Comparison of ENCODE assay signal across 8 cellular contexts in genomic region chr13:77325371-77325941, GRCh38. TPM values are rescaled to one million over a fixed set of nuclear protein-coding genes. Genes with fewer than 3 reads are reported as not detected.
DNase-seq lines count a peak whose midpoint lies in the region; ATAC-seq, FAIRE-seq and TF ChIP-seq lines count a peak whose summit lies in the region.

No MANE protein-coding gene starts in this region.

- H3K4me3 ChIP-seq in A549 (peak overlapping the region; percentile 95), fibroblast of the aortic adventitia (ENCODE audit: low read depth, low read length) (peak overlapping the region; percentile 98), psoas muscle (peak overlapping the region; percentile 93)

- H3K36me3 ChIP-seq in psoas muscle (ENCODE audit: insufficient read depth in 1 of 2, low read depth in 1 of 2): no peaks in the 10 kb centered on the region

- TF ChIP-seq POLR2A in A549 (IDR thresholded peaks at IDR 0.05; ENCODE audit: low read length) (no peak), GM19099 (IDR thresholded peaks at IDR 0.05; ENCODE audit: extremely low read depth, insufficient read length, low read depth) (peak; percentile 9)

- 51% methylated on average over 11 of the region's 11 CpGs for WGBS in A549 (ENCODE audit: missing lambda C conversion rate)
- WGBS in psoas muscle, 3 donors: 5 to 10% (median 6%) methylated on average over 11 of the region's 11 CpGs

- TF ChIP-seq RAD21 in A549 (conservative IDR thresholded peaks at IDR 0.05 in 1 of 2, IDR thresholded peaks at IDR 0.05 in 1 of 2): no peak

- H3K4me1 ChIP-seq in A549 (peaks cover 18% of the 10 kb centered on the region; the same call in 2 of the 3 replicates), psoas muscle (peaks cover 53% of the 10 kb centered on the region)

- intact Hi-C loops in psoas muscle (cut with DNase I): loop anchor here (5.0 to 10.0 kb wide), 3 partner anchors 51 to 369 kb away; partner anchors contain the start of gene SLAIN1 (in 1 of the 2)

- no peak for FAIRE-seq in A549 (lab: Jason Lieb, UNC)

- no peaks in the 10 kb centered on the region for H3K27me3 ChIP-seq in psoas muscle (ENCODE audit: insufficient read depth in 3 of 3, low read length in 2 of 3)

- H3K4me2 ChIP-seq in A549: peak overlapping the region; percentile 91

- TF ChIP-seq CTCF in A549 (IDR thresholded peaks at IDR 0.05) (no peak), fibroblast of the aortic adventitia (IDR thresholded peaks at IDR 0.05; ENCODE audit: insufficient read depth, low read length) (no peak), psoas muscle (IDR thresholded peaks at IDR 0.05) (no peak)

- H3K4me1 Mint-ChIP-seq in T-helper 2 cell treated with Interferon-gamma antibody and Interleukin-4, amounts not matched to agents 5 μg/mL and 100 μg/mL, for 36 hours (ENCODE audit: low read depth): peaks cover 57% of the 10 kb centered on the region

- no peaks in the 10 kb centered on the region for H3K9me3 ChIP-seq in A549
- H3K9me3 ChIP-seq in psoas muscle: no peaks in the 10 kb centered on the region

- H3K36me3 Mint-ChIP-seq in T-helper 2 cell treated with Interferon-gamma antibody and Interleukin-4, amounts not matched to agents 5 μg/mL and 100 μg/mL, for 36 hours (ENCODE audit: low read depth): peaks cover 28% of the 10 kb centered on the region

- no peaks in the 10 kb centered on the region for H3K9me3 Mint-ChIP-seq in T-helper 2 cell treated with Interferon-gamma antibody and Interleukin-4, amounts not matched to agents 5 μg/mL and 100 μg/mL, for 36 hours

- H3K27me3 Mint-ChIP-seq in T-helper 2 cell treated with Interferon-gamma antibody and Interleukin-4, amounts not matched to agents 5 μg/mL and 100 μg/mL, for 36 hours (ENCODE audit: low read depth): no peaks in the 10 kb centered on the region

- POLR2A ChIA-PET in A549 (lab: Yijun Ruan, JAX): no interaction called here

- ATAC-seq in A549 (no peak), psoas muscle (no peak), HG03460 (IDR thresholded peaks at IDR 0.05; ENCODE audit: unreplicated experiment) (no peak)

- no peak for TF ChIP-seq EP300 in A549 (IDR thresholded peaks at IDR 0.05)

- H3K27ac ChIP-seq in A549 (peak overlapping the region; percentile 95 to 96; a peak in 5 of 6 replicates), psoas muscle (peak overlapping the region; percentile 69)

- CTCF ChIA-PET in A549 (lab: Yijun Ruan, JAX): interaction anchor here (0.9 kb wide), 1 partner anchor 28 kb away, joined by 3 read pairs; no protein-coding TSS in a partner anchor

- peak overlapping the region; percentile 97 for H3K27ac Mint-ChIP-seq in T-helper 2 cell treated with Interferon-gamma antibody and Interleukin-4, amounts not matched to agents 5 μg/mL and 100 μg/mL, for 36 hours

- peak overlapping the region; percentile 94 for H3K4me3 Mint-ChIP-seq in T-helper 2 cell treated with Interferon-gamma antibody and Interleukin-4, amounts not matched to agents 5 μg/mL and 100 μg/mL, for 36 hours

- DNase-seq in A549 (ENCODE audit: low read depth in 1 of 2, low spot score in 1 of 2): no peak
- no peak for DNase-seq in T-helper 2 cell treated with Interferon-gamma antibody and Interleukin-4, amounts not matched to agents 5 μg/mL and 100 μg/mL, for 36 hours (ENCODE audit: low spot score)
- peak; percentile 25 for DNase-seq in fibroblast of the aortic adventitia (ENCODE audit: low read depth)
- no peak for DNase-seq in psoas muscle
- no peak for DNase-seq in stimulated activated CD8-positive, alpha-beta memory T cell treated with anti-CD3 and anti-CD28 coated beads, Interleukin-4, amount 100 ng/mL, for 48 hours
- DNase-seq in stimulated activated CD4-positive, alpha-beta T cell treated with anti-CD3 and anti-CD28 coated beads, Interleukin-12 subunit alpha, Interleukin-12 subunit beta, amount 100 ng/mL, for 4 hours: no peak

TF ChIP-seq in A549, 52 proteins besides CTCF, POLR2A, EP300 and RAD21:
- TF ChIP-seq ZFP36 (IDR thresholded peaks at IDR 0.05; ENCODE audit: borderline replicate concordance, partially characterized antibody) (no peak), BHLHE40 (IDR thresholded peaks at IDR 0.05; ENCODE audit: low read depth, low read length) (no peak), ELK1 (IDR thresholded peaks at IDR 0.05; ENCODE audit: low read depth, low read length) (no peak), HOXB13 (CRISPR knock-in tag; IDR thresholded peaks at IDR 0.05; ENCODE audit: low read depth) (no peak), MAX (IDR thresholded peaks at IDR 0.05) (no peak), REST (IDR thresholded peaks at IDR 0.05) (no peak), ESRRA (IDR thresholded peaks at IDR 0.05; ENCODE audit: borderline replicate concordance, low read length) (no peak)

RNA-seq across cellular contexts. Expression of gene MYCBP2, which starts 1.4 kb away (rescaled TPM):
- polyA plus RNA-seq in A549 (2011; rRNA removed): 37.8 and 40.2 TPM in 2 replicates
- 8.2 and 9.1 TPM in 2 replicates for polyA plus RNA-seq in A549 (2012; cell fraction: cytosol; rRNA removed)
- 10.3 and 14.5 TPM in 2 replicates for polyA plus RNA-seq in A549 (2012; cell fraction: nucleus; rRNA removed)
- 13.3 to 16.1 TPM (median 15.8 TPM) in 3 replicates for polyA plus RNA-seq in A549 (2017; fragmentation: RNase III; extraction: RNeasy Plus Mini Kit Qiagen cat#74134 plus additional on column Dnase treatment)
- 55.0 and 62.4 TPM in 2 replicates for polyA minus RNA-seq in A549 (2011; rRNA and poly(A)+ RNA removed)
- 84.9 and 284 TPM in 2 replicates for total RNA-seq in fibroblast of the aortic adventitia (ENCODE audit: low replicate concordance)
- total RNA-seq in psoas muscle: 10 to 100 TPM; 35.5 to 49.5 (median 39.5) TPM
- 10 to 100 TPM; 10.8 to 28.8 (median 19.8) TPM for polyA plus RNA-seq in psoas muscle
